In genomic region chr22:33465554-33465953, GRCh38 we compare ENCODE assay signal across 20 cellular contexts.
DNase-seq lines count a peak whose midpoint lies in the region; ATAC-seq and TF ChIP-seq lines count a peak whose summit lies in the region.
"Had no signal": no experiment of that assay in that cellular context is flagged by ENCODE, and none has a peak within 500 bp of the region (broad histone marks: within the 10 kb centered on the region; RNA-seq: fewer than 3 reads in every experiment).

No MANE protein-coding gene starts in this region.

- no peak overlapping the region for H3K4me2 ChIP-seq in mammary epithelial cell (ENCODE audit: insufficient read depth, low read depth, low read length)

- DNase-seq in T47D (ENCODE audit: low read depth in 1 of 2, low spot score in 1 of 2): peak; percentile 6 to 33
- no peak for DNase-seq in mammary epithelial cell
- DNase-seq in cerebellar cortex (ENCODE audit: low spot score): peak; percentile 46
- DNase-seq in left lobe of liver (ENCODE audit: low spot score): no peak
- no peak for DNase-seq in upper lobe of right lung
- DNase-seq in NK-92 treated with Interleukin-12 subunit alpha and Interleukin-12 subunit beta, amount 100 ng/mL, for 24 hours (lab: John Stamatoyannopoulos, UW): no peak
- DNase-seq in type B pancreatic cell (ENCODE audit: extremely low spot score, unreplicated experiment): no peak
- no peak for DNase-seq in lower lobe of right lung
- DNase-seq: BE2C; CD4-positive, CD25-positive, alpha-beta regulatory T cell; COR-L47; GF-D8; GM23248; IMR-90; NCI-H1436; NCI-H2029; NCI-H526 had no signal

- no peak overlapping the region for H3K4me3 Mint-ChIP-seq in type B pancreatic cell
- H3K4me3 Mint-ChIP-seq: CD4-positive, CD25-positive, alpha-beta regulatory T cell had no signal

- H3K27ac Mint-ChIP-seq in type B pancreatic cell: no peak overlapping the region

- 26% methylated on average over 5 of the region's 5 CpGs for WGBS in mammary epithelial cell (ENCODE audit: low coverage, missing lambda C conversion rate)

- H3K9me3 Mint-ChIP-seq in type B pancreatic cell: peaks cover 7% of the 10 kb centered on the region

- H3K36me3 Mint-ChIP-seq in type B pancreatic cell: peaks cover 39% of the 10 kb centered on the region
- H3K36me3 Mint-ChIP-seq: CD4-positive, CD25-positive, alpha-beta regulatory T cell had no signal

- dilution Hi-C loops in mammary epithelial cell (cut with HindIII; ENCODE audit: low sequenced_read_pairs): no loop called here

- no TSS peak for BruUV-seq in mammary epithelial cell (replicated peaks; lab: Mats Ljungman, UMichigan)

- in situ Hi-C loops in T47D (cut with HindIII; ENCODE audit: low pct_unique_long_range_greater_than_20kb, low sequenced_read_pairs) (no loop called here), mammary epithelial cell (cut with MboI; ENCODE audit: low sequenced_read_pairs in 2 of 2) (loop anchor here in 1 of 2 donors (25.0 kb wide), 1 partner anchor 153 kb away; no protein-coding TSS in a partner anchor)

- H3K27ac ChIP-seq in mammary epithelial cell (ENCODE audit: insufficient read depth, low read depth, low read length) (no peak overlapping the region), upper lobe of right lung (no peak overlapping the region), lower lobe of right lung (no peak overlapping the region)
- H3K27ac ChIP-seq: 22Rv1, GM23248 had no signal

- intact Hi-C loops in mammary epithelial cell (cut with micrococcal nuclease): no loop called here
- intact Hi-C loops in upper lobe of right lung (cut with DNase I): no loop called here
- intact Hi-C loops in lower lobe of right lung (cut with DNase I): no loop called here

- TF ChIP-seq CTCF in mammary epithelial cell (conservative IDR thresholded peaks at IDR 0.05 in 1 of 2, IDR thresholded peaks at IDR 0.05 in 1 of 2; ENCODE audit: extremely low read depth in 1 of 2, insufficient read depth in 1 of 2, low read depth in 1 of 2, low read length in 2 of 2) (no peak), upper lobe of right lung (IDR thresholded peaks at IDR 0.05) (no peak), type B pancreatic cell (conservative IDR thresholded peaks at IDR 0.05) (no peak), lower lobe of right lung (IDR thresholded peaks at IDR 0.05) (no peak)

- no peak overlapping the region for H2AFZ ChIP-seq in mammary epithelial cell (ENCODE audit: low read depth, low read length)
- H2AFZ ChIP-seq: GM23248 had no signal

- ATAC-seq in left lobe of liver: peak; percentile 66
- peak; percentile 25 for ATAC-seq in upper lobe of right lung
- ATAC-seq in lower lobe of right lung: no peak
- ATAC-seq: Panc1 had no signal

- H3K79me2 ChIP-seq in mammary epithelial cell (ENCODE audit: insufficient read depth, low read length): no peaks in the 10 kb centered on the region

- no peaks in the 10 kb centered on the region for H3K27me3 ChIP-seq in mammary epithelial cell (ENCODE audit: insufficient read depth, low read length)
- no peaks in the 10 kb centered on the region for H3K27me3 ChIP-seq in upper lobe of right lung
- H3K27me3 ChIP-seq in lower lobe of right lung (ENCODE audit: low read depth): no peaks in the 10 kb centered on the region
- H3K27me3 ChIP-seq: BE2C had no signal

- no peak overlapping the region for H3K9ac ChIP-seq in mammary epithelial cell (ENCODE audit: insufficient read depth, low read length)
- H3K9ac ChIP-seq: GM23248 had no signal

- CTCF ChIA-PET in mammary epithelial cell (lab: Charles Lee; ENCODE audit: low non-redundant PET): no interaction called here

- no peaks in the 10 kb centered on the region for H3K9me3 ChIP-seq in mammary epithelial cell (replicated peaks; ENCODE audit: insufficient read depth, low read length)
- no peaks in the 10 kb centered on the region for H3K9me3 ChIP-seq in upper lobe of right lung
- peaks cover 9% of the 10 kb centered on the region for H3K9me3 ChIP-seq in lower lobe of right lung
- H3K9me3 ChIP-seq: BE2C, HAP-1 had no signal

- no peaks in the 10 kb centered on the region for H3K27me3 Mint-ChIP-seq in type B pancreatic cell
- H3K27me3 Mint-ChIP-seq: CD4-positive, CD25-positive, alpha-beta regulatory T cell had no signal

- H3K36me3 ChIP-seq in mammary epithelial cell (ENCODE audit: insufficient read depth, low read length) (no peaks in the 10 kb centered on the region), upper lobe of right lung (no peaks in the 10 kb centered on the region), lower lobe of right lung (no peaks in the 10 kb centered on the region)
- H3K36me3 ChIP-seq: BE2C, HAP-1 had no signal

- H4K20me1 ChIP-seq in mammary epithelial cell (ENCODE audit: insufficient read depth, low read length): no peaks in the 10 kb centered on the region

- H3K4me1 Mint-ChIP-seq in type B pancreatic cell (ENCODE audit: unreplicated experiment): peaks cover 23% of the 10 kb centered on the region
- H3K4me1 Mint-ChIP-seq: CD4-positive, CD25-positive, alpha-beta regulatory T cell had no signal

- H3K4me1 ChIP-seq in mammary epithelial cell (ENCODE audit: insufficient read depth, low read length) (no peaks in the 10 kb centered on the region), upper lobe of right lung (no peaks in the 10 kb centered on the region), lower lobe of right lung (no peaks in the 10 kb centered on the region)
- H3K4me1 ChIP-seq: BE2C, HAP-1 had no signal

- no peak overlapping the region for H3K4me3 ChIP-seq in mammary epithelial cell (replicated peaks in 1 of 3; ENCODE audit: insufficient read depth in 1 of 3, low read depth in 2 of 3, low read length in 3 of 3)
- H3K4me3 ChIP-seq in upper lobe of right lung: no peak overlapping the region
- H3K4me3 ChIP-seq in lower lobe of right lung: no peak overlapping the region
- H3K4me3 ChIP-seq: GM23248, HAP-1 had no signal

Comparison
In these comparisons a context has a peak if more than half of its experiments do, and no peak if none do; other contexts are left out.
1. DNase-seq: peak in T47D (2 of 2) and cerebellar cortex (single experiment); none in mammary epithelial cell (single experiment), left lobe of liver (single experiment), upper lobe of right lung (single experiment), NK-92 treated with Interleukin-12 subunit alpha and Interleukin-12 subunit beta, amount 100 ng/mL, for 24 hours (single experiment), type B pancreatic cell (single experiment) and lower lobe of right lung (single experiment).
2. ATAC-seq: peak in left lobe of liver (single experiment) and upper lobe of right lung (single experiment); none in lower lobe of right lung (0 of 2).